In genomic region chr4:7206385-7206784, GRCh38 we compare ENCODE assay signal across 11 cellular contexts. TPM values are rescaled to one million over a fixed set of nuclear protein-coding genes. Genes with fewer than 3 reads are reported as not detected.
DNase-seq lines count a peak whose midpoint lies in the region; ATAC-seq and TF ChIP-seq lines count a peak whose summit lies in the region.
"Had no signal": no experiment of that assay in that cellular context is flagged by ENCODE, and none has a peak within 500 bp of the region (broad histone marks: within the 10 kb centered on the region; RNA-seq: fewer than 3 reads in every experiment).

No MANE protein-coding gene starts in this region.

- H3K36me3 ChIP-seq in HUES48 (ENCODE audit: control insufficient read depth, insufficient read depth, low read length) = no peaks in the 10 kb centered on the region
- no peaks in the 10 kb centered on the region for H3K36me3 ChIP-seq in thoracic aorta

- H3K4me3 ChIP-seq in HUES48 (ENCODE audit: low read depth, low read length) (no peak overlapping the region), thoracic aorta (peak overlapping the region; percentile 43)
- H3K4me3 ChIP-seq: GM12878 had no signal

- no peaks in the 10 kb centered on the region for H3K9me3 Mint-ChIP-seq in brain

- H3K4me1 Mint-ChIP-seq in brain = peaks cover 77% of the 10 kb centered on the region

- H3K27me3 ChIP-seq in HUES48 (ENCODE audit: control insufficient read depth, insufficient read depth, low read length) (no peaks in the 10 kb centered on the region), thoracic aorta (replicated peaks; ENCODE audit: insufficient read depth) (no peaks in the 10 kb centered on the region)

- no peaks in the 10 kb centered on the region for H3K36me3 Mint-ChIP-seq in brain

- H3K9ac ChIP-seq in HUES48 (ENCODE audit: low read depth, low read length) = no peak overlapping the region; the same call in 1 of the 2 replicates

- ATAC-seq in thoracic aorta (ENCODE audit: insufficient number of reproducible peaks, low FRiP score, low read depth) = peak; percentile 21
- ATAC-seq in HG03175 (IDR thresholded peaks at IDR 0.05; ENCODE audit: unreplicated experiment) = no peak
- ATAC-seq in left lobe of liver = no peak
- ATAC-seq: GM12878 had no signal

- H3K27me3 Mint-ChIP-seq in brain = peaks cover 9% of the 10 kb centered on the region

- peaks cover 22% of the 10 kb centered on the region for H3K4me1 ChIP-seq in HUES48 (ENCODE audit: control insufficient read depth, insufficient read depth, low read length)
- H3K4me1 ChIP-seq in thoracic aorta (ENCODE audit: control insufficient read depth in 1 of 2, low read depth in 2 of 2) = peaks cover 19 to 28% of the 10 kb centered on the region in 2 donors

- DNase-seq in islet precursor cell (peak; percentile 90), thoracic aorta (ENCODE audit: low spot score) (peak; percentile 31), left lobe of liver (ENCODE audit: low spot score) (no peak), cerebellar nuclear complex (lab: John Stamatoyannopoulos, UW) (no peak)
- no peak for DNase-seq in activated T-cell treated with anti-CD3 and anti-CD28 coated beads, Interleukin-2, amount 50 U/mL, for 1 hour
- DNase-seq: NCI-H526; stimulated activated CD4-positive, alpha-beta T cell treated with anti-CD3 and anti-CD28 coated beads, Interleukin-1b, Interleukin-23, amount 100 ng/mL, for 48 hours had no signal

- H3K9me3 ChIP-seq in HUES48 (ENCODE audit: control insufficient read depth, insufficient read depth, low read length) (no peaks in the 10 kb centered on the region), thoracic aorta (no peaks in the 10 kb centered on the region)

- peak overlapping the region; percentile 9 to 60 (median 37) for H3K4me3 Mint-ChIP-seq in brain

- H3K27ac ChIP-seq in HUES48 (ENCODE audit: low read depth, low read length) (peak overlapping the region; percentile 55), thoracic aorta (peak overlapping the region; percentile 73 to 77)

- no peak for TF ChIP-seq CTCF in brain (conservative IDR thresholded peaks at IDR 0.05)
- no peak for TF ChIP-seq CTCF in thoracic aorta (IDR thresholded peaks at IDR 0.05)

- peak overlapping the region; percentile 81 to 96 (median 90) for H3K27ac Mint-ChIP-seq in brain

RNA-seq across cellular contexts. Expression of gene SORCS2, which starts 14.0 kb away (rescaled TPM):
- 18.8 TPM for polyA plus RNA-seq in brain (ENCODE audit: insufficient read depth, low read depth, low replicate concordance)
- total RNA-seq in thoracic aorta (under 1 TPM; 0.68 to 0.92 TPM), left lobe of liver (0.35 TPM)

Comparison
In these comparisons a context has a peak if more than half of its experiments do, and no peak if none do; other contexts are left out.
1. DNase-seq: peak in islet precursor cell (single experiment) and thoracic aorta (single experiment); none in left lobe of liver (single experiment), activated T-cell treated with anti-CD3 and anti-CD28 coated beads, Interleukin-2, amount 50 U/mL, for 1 hour (single experiment) and cerebellar nuclear complex (0 of 2).